In the genomic region with DNA sequence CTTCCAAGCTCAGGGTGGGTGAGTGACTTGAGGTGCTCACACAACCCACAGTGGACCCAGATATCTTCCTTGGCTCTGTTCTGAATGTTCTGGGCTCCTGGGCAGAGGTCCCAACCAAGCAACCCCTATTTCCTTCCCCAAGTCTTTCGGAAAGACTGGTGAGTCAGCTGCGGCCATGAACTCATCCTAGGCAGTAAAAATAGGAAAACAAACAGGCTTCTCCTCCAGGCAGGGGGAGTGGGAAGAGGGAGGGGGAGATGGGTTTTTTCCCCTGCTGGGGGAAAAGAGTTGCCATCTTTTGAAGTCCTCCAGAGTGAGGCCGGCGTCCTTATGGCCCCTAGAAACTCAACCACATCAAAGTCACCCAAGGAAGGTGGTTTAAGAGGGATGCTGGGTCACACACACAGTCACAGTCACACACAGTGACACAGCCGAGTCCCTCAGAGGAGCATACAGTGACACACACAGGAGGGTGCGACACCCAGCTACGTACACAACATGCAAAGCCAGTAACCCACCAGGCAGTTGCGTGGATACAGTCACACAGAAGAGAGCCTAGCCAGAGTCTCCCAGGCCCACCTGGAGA, we compare ENCODE assay signal across 14 cellular contexts. TPM values are rescaled to one million over a fixed set of nuclear protein-coding genes. Genes with fewer than 3 reads are reported as not detected.
A peak's percentile ranks its signal among the peaks of the same experiment; 100 is the strongest.
DNase-seq lines count a peak whose midpoint lies in the region; ATAC-seq, FAIRE-seq and TF ChIP-seq lines count a peak whose summit lies in the region.
"Had no signal": no experiment of that assay in that cellular context is flagged by ENCODE, and none has a peak within 500 bp of the region (broad histone marks: within the 10 kb centered on the region; RNA-seq: fewer than 3 reads in every experiment).

No MANE protein-coding gene starts in this region.

- peak overlapping the region; percentile 25 to 68 (median 44); a peak in 20 of 22 replicates for H3K4me2 ChIP-seq in BLaER1 treated with 17β-estradiol and CSF1 and Interleukin-3, amounts not matched to agents 10 nM and 100 nM
- H3K4me2 ChIP-seq in astrocyte (ENCODE audit: low read length) (peak overlapping the region; percentile 37), neuronal stem cell (ENCODE audit: insufficient read depth, low read length, poor library complexity, severe bottlenecking) (no peak overlapping the region)

- H4K20me1 ChIP-seq in BLaER1 treated with 17β-estradiol and CSF1 and Interleukin-3, amounts not matched to agents 10 nM and 100 nM, result peaks cover 0 to 5% (median 0%) of the 10 kb centered on the region in 11 experiments; a peak in 1 of 22 replicates
- H4K20me1 ChIP-seq in astrocyte (ENCODE audit: insufficient read depth, low read length), result peaks cover 7% of the 10 kb centered on the region

- no peak overlapping the region for H3K27ac ChIP-seq in BLaER1 treated with 17β-estradiol and CSF1 and Interleukin-3, amounts not matched to agents 10 nM and 100 nM
- H3K27ac ChIP-seq in astrocyte (ENCODE audit: low read depth, low read length) (no peak overlapping the region), neuronal stem cell (replicated peaks; ENCODE audit: low read length) (no peak overlapping the region), ascending aorta (no peak overlapping the region)
- H3K27ac ChIP-seq: esophagus squamous epithelium had no signal

- no peak overlapping the region for H2BK15ac ChIP-seq in neuronal stem cell (ENCODE audit: low read length)

- no peak overlapping the region for H3K23ac ChIP-seq in neuronal stem cell (ENCODE audit: low read depth, low read length, poor library complexity)

- no peak for ATAC-seq in GM21526 (IDR thresholded peaks at IDR 0.05; ENCODE audit: low FRiP score, unreplicated experiment)

- no peak overlapping the region for H4K91ac ChIP-seq in neuronal stem cell (ENCODE audit: low read depth, low read length, poor library complexity)

- H2AFZ ChIP-seq in astrocyte (ENCODE audit: low read depth, low read length), result no peak overlapping the region
- no peak overlapping the region for H2AFZ ChIP-seq in neuronal stem cell (ENCODE audit: low read length)

- no peak overlapping the region for H3K18ac ChIP-seq in neuronal stem cell (ENCODE audit: low read length)

- H3K14ac ChIP-seq in neuronal stem cell (ENCODE audit: low read length), result peak overlapping the region; percentile 14

- H3K4me1 ChIP-seq in BLaER1 treated with 17β-estradiol and CSF1 and Interleukin-3, amounts not matched to agents 10 nM and 100 nM, result peaks cover 8 to 22% (median 10%) of the 10 kb centered on the region in 10 experiments; a peak in 18 of 20 replicates
- peaks cover 11% of the 10 kb centered on the region for H3K4me1 ChIP-seq in astrocyte (ENCODE audit: insufficient read depth, low read length)
- H3K4me1 ChIP-seq in neuronal stem cell (ENCODE audit: control insufficient read depth in 2 of 2, insufficient read depth in 1 of 2, low read depth in 1 of 2, low read length in 2 of 2), result no peaks in the 10 kb centered on the region
- H3K4me1 ChIP-seq in ascending aorta, result no peaks in the 10 kb centered on the region
- H3K4me1 ChIP-seq: esophagus squamous epithelium had no signal

- no CpG with 5 or more reads among the region's 8 CpGs for WGBS in neuronal stem cell (ENCODE audit: extremely low coverage in 2 of 2, insufficient read length in 2 of 2, insufficient replicate concordance in 1 of 2), 2 donors

- H3K36me3 Mint-ChIP-seq in astrocyte (ENCODE audit: low read depth, unreplicated experiment), result no peaks in the 10 kb centered on the region

- no peaks in the 10 kb centered on the region for H3K9me3 Mint-ChIP-seq in astrocyte (ENCODE audit: unreplicated experiment)
- H3K9me3 Mint-ChIP-seq: activated CD4-positive, alpha-beta T cell treated with anti-CD3 and anti-CD28 coated beads, Interleukin-2, amount 10 ng/mL, durations not matched to agents 7 days and 5 days; H9; stimulated activated naive CD8-positive, alpha-beta T cell treated with anti-CD3 and anti-CD28 coated beads, Interleukin-15, Interleukin-2, amounts not matched to agents 100 ng/mL and 50 ng/mL, for 24 hours had no signal

- no peaks in the 10 kb centered on the region for H3K9me3 ChIP-seq in BLaER1 treated with 17β-estradiol and CSF1 and Interleukin-3, amounts not matched to agents 10 nM and 100 nM (replicated peaks in 1 of 11)
- H3K9me3 ChIP-seq in astrocyte (ENCODE audit: insufficient read depth, low read depth, low read length) (no peaks in the 10 kb centered on the region), neuronal stem cell (replicated peaks in 1 of 2; ENCODE audit: control insufficient read depth in 2 of 2, insufficient read depth in 1 of 2, low read depth in 1 of 2, low read length in 2 of 2) (no peaks in the 10 kb centered on the region), ascending aorta (no peaks in the 10 kb centered on the region)
- H3K9me3 ChIP-seq: esophagus squamous epithelium had no signal

- no peak overlapping the region for H2AK5ac ChIP-seq in neuronal stem cell (ENCODE audit: low read depth, low read length)

- no peak overlapping the region for H3K4me3 Mint-ChIP-seq in astrocyte (ENCODE audit: unreplicated experiment)
- H3K4me3 Mint-ChIP-seq: activated CD4-positive, alpha-beta T cell treated with anti-CD3 and anti-CD28 coated beads, Interleukin-2, amount 10 ng/mL, durations not matched to agents 7 days and 5 days; H9; stimulated activated naive CD8-positive, alpha-beta T cell treated with anti-CD3 and anti-CD28 coated beads, Interleukin-15, Interleukin-2, amounts not matched to agents 100 ng/mL and 50 ng/mL, for 24 hours had no signal

- H3K9ac ChIP-seq in BLaER1 treated with 17β-estradiol and CSF1 and Interleukin-3, amounts not matched to agents 10 nM and 100 nM, result no peak overlapping the region
- H3K9ac ChIP-seq in astrocyte (ENCODE audit: low read length) (no peak overlapping the region), neuronal stem cell (ENCODE audit: low read depth, low read length, poor library complexity) (peak overlapping the region; percentile 82)

- peaks cover 4% of the 10 kb centered on the region for H3K4me1 Mint-ChIP-seq in astrocyte (ENCODE audit: low read depth, unreplicated experiment)
- H3K4me1 Mint-ChIP-seq: activated CD4-positive, alpha-beta T cell treated with anti-CD3 and anti-CD28 coated beads, Interleukin-2, amount 10 ng/mL, durations not matched to agents 7 days and 5 days had no signal

- H3K4ac ChIP-seq in neuronal stem cell (ENCODE audit: low read length), result no peak overlapping the region

- intact Hi-C loops in ascending aorta (cut with DNase I), result loop anchor here (1.0 kb wide), 1 partner anchor 43 kb away; no protein-coding TSS in a partner anchor

- no peaks in the 10 kb centered on the region for H3K79me2 ChIP-seq in astrocyte (ENCODE audit: insufficient read depth, low read length)

- no peak overlapping the region for H2BK5ac ChIP-seq in neuronal stem cell (ENCODE audit: low read length)

- H3K4me3 ChIP-seq in BLaER1 treated with 17β-estradiol and CSF1 and Interleukin-3, amounts not matched to agents 10 nM and 100 nM, result no peak overlapping the region
- H3K4me3 ChIP-seq in astrocyte (ENCODE audit: insufficient read depth, low read depth, low read length) (no peak overlapping the region), neuronal stem cell (ENCODE audit: low read length in 2 of 2) (no peak overlapping the region), ascending aorta (no peak overlapping the region)
- H3K4me3 ChIP-seq: esophagus squamous epithelium had no signal

- no peak overlapping the region for H3K27ac Mint-ChIP-seq in astrocyte (ENCODE audit: unreplicated experiment)
- H3K27ac Mint-ChIP-seq: H9; stimulated activated naive CD8-positive, alpha-beta T cell treated with anti-CD3 and anti-CD28 coated beads, Interleukin-15, Interleukin-2, amounts not matched to agents 100 ng/mL and 50 ng/mL, for 24 hours had no signal

- no peak for DNase-seq in HTR-8/SVneo (ENCODE audit: insufficient read length, low spot score)
- no peak for DNase-seq in astrocyte (ENCODE audit: low read depth)
- DNase-seq in neuronal stem cell (ENCODE audit: low spot score), result no peak
- no peak for DNase-seq in ascending aorta (ENCODE audit: low spot score in 2 of 2)
- no peak for DNase-seq in cerebellum (ENCODE audit: low spot score)
- no peak for DNase-seq in activated effector memory CD4-positive, alpha-beta T cell treated with Interleukin-2 at 50 U/mL for 16 hours
- DNase-seq: esophagus squamous epithelium had no signal

- no peak overlapping the region for H2BK12ac ChIP-seq in neuronal stem cell (ENCODE audit: low read length)

- peaks cover 0 to 33% (median 4%) of the 10 kb centered on the region in 11 experiments; a peak in 9 of 22 replicates for H3K27me3 ChIP-seq in BLaER1 treated with 17β-estradiol and CSF1 and Interleukin-3, amounts not matched to agents 10 nM and 100 nM
- H3K27me3 ChIP-seq in astrocyte (ENCODE audit: insufficient read depth, low read length), result peaks cover 24% of the 10 kb centered on the region
- H3K27me3 ChIP-seq in neuronal stem cell (ENCODE audit: control insufficient read depth in 3 of 3, insufficient read depth in 3 of 3, low read depth in 1 of 3, low read length in 3 of 3), result peaks cover 0 to 63% (median 0%) of the 10 kb centered on the region in 3 experiments
- H3K27me3 ChIP-seq in ascending aorta, result no peaks in the 10 kb centered on the region

- no peak overlapping the region for H4K8ac ChIP-seq in neuronal stem cell (ENCODE audit: low read depth, low read length)

- H2BK120ac ChIP-seq in neuronal stem cell (ENCODE audit: low read depth, low read length), result no peak overlapping the region

- H3K27me3 Mint-ChIP-seq in astrocyte (ENCODE audit: low read depth, unreplicated experiment), result peaks cover 76% of the 10 kb centered on the region

- no peaks in the 10 kb centered on the region for H3K36me3 ChIP-seq in BLaER1 treated with 17β-estradiol and CSF1 and Interleukin-3, amounts not matched to agents 10 nM and 100 nM
- no peaks in the 10 kb centered on the region for H3K36me3 ChIP-seq in astrocyte (ENCODE audit: insufficient read depth, low read length)
- H3K36me3 ChIP-seq in neuronal stem cell (replicated peaks in 1 of 2; ENCODE audit: control insufficient read depth in 2 of 2, insufficient read depth in 2 of 2, low read length in 2 of 2), result no peaks in the 10 kb centered on the region
- no peaks in the 10 kb centered on the region for H3K36me3 ChIP-seq in ascending aorta
- H3K36me3 ChIP-seq: esophagus squamous epithelium had no signal

- no peaks in the 10 kb centered on the region for H3K79me1 ChIP-seq in neuronal stem cell (ENCODE audit: low read depth, low read length)

- FAIRE-seq in HTR-8/SVneo (lab: Jason Lieb, UNC), result peak; percentile 90
- FAIRE-seq in astrocyte (lab: Jason Lieb, UNC), result no peak

- TF ChIP-seq CTCF in astrocyte (IDR thresholded peaks at IDR 0.05; ENCODE audit: insufficient read depth, low read depth, low read length) (no peak), ascending aorta (IDR thresholded peaks at IDR 0.05) (no peak)

RNA-seq across cellular contexts. Expression of a gene that starts 16.0 kb away (rescaled TPM):
- total RNA-seq in astrocyte (not detected in 2 replicates), ascending aorta (not detected), cerebellum (not detected)
- polyA plus RNA-seq in neuronal stem cell (2013, experiment 1 of 2), result 0.45 TPM
- polyA plus RNA-seq in neuronal stem cell (2013, experiment 2 of 2), result 0.61 TPM

RNA-seq across cellular contexts. Expression of a gene that starts 42.0 kb away (rescaled TPM):
- 1.00 and 1.2 TPM in 2 replicates for total RNA-seq in astrocyte
- 1.2 TPM for polyA plus RNA-seq in neuronal stem cell (2013, experiment 1 of 2)
- polyA plus RNA-seq in neuronal stem cell (2013, experiment 2 of 2), result 1.1 TPM
- 1.6 TPM for total RNA-seq in ascending aorta
- 0.18 TPM for total RNA-seq in cerebellum
- total RNA-seq: activated CD4-positive, alpha-beta T cell treated with anti-CD3 and anti-CD28 coated beads, Interleukin-2, amount 10 ng/mL, durations not matched to agents 7 days and 5 days; mononuclear cell had no signal
- polyA plus RNA-seq: AG04450 had no signal
